In the genomic region with DNA sequence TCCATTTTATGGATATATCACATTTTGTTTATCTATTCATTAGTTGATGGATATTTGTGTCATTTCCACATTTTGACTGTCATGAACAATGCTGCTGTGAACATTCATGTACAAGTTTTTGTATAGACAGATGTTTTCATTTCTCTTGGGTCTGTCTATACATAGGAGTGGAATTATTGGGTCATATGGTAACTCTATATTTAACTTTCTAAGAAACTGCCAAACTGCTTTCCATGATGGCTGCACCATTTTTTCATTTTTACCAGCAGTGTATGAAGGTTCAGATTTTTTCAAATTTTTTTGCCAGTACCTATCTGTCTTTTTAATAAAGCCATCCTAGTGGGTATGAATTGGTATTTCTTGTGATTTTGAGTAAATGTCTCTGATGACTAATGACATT, we compare ENCODE assay signal across 13 cellular contexts.
"Had no signal": no experiment of that assay in that cellular context is flagged by ENCODE, and none has a peak within 500 bp of the region (broad histone marks: within the 10 kb centered on the region; RNA-seq: fewer than 3 reads in every experiment).

No MANE protein-coding gene starts in this region.

- H3K4me1 ChIP-seq: body of pancreas had no signal

- H3K4me1 Mint-ChIP-seq: neural crest cell had no signal

- H3K27ac Mint-ChIP-seq: activated CD4-positive, alpha-beta T cell treated with anti-CD3 and anti-CD28 coated beads, Interleukin-2, amount 10 ng/mL, durations not matched to agents 7 days and 5 days; activated naive CD8-positive, alpha-beta T cell treated with anti-CD3 and anti-CD28 coated beads, Interleukin-2, amount 10 ng/mL, durations not matched to agents 7 days and 5 days had no signal

- DNase-seq: activated CD4-positive, alpha-beta T cell treated with anti-CD3 and anti-CD28 coated beads, Interleukin-2, amount 10 ng/mL, durations not matched to agents 7 days and 5 days; activated gamma-delta T cell; activated naive CD8-positive, alpha-beta T cell treated with anti-CD3 and anti-CD28 coated beads, Interleukin-2, amount 10 ng/mL, durations not matched to agents 7 days and 5 days; body of pancreas; foreskin fibroblast; mesenchymal stem cell; mucosa of descending colon; naive B cell; retina; stomach; trophoblast cell had no signal

- H3K27ac ChIP-seq: body of pancreas, hepatocyte, stomach had no signal

- H3K36me3 Mint-ChIP-seq: naive B cell had no signal

- H3K27me3 ChIP-seq: body of pancreas, hepatocyte, stomach had no signal

- ATAC-seq: body of pancreas, mucosa of descending colon had no signal

- H3K4me3 ChIP-seq: body of pancreas, hepatocyte, mucosa of descending colon, stomach had no signal

- H3K9me3 ChIP-seq: body of pancreas, mucosa of descending colon, stomach had no signal

- H3K9me3 Mint-ChIP-seq: activated CD4-positive, alpha-beta T cell treated with anti-CD3 and anti-CD28 coated beads, Interleukin-2, amount 10 ng/mL, durations not matched to agents 7 days and 5 days; activated naive CD8-positive, alpha-beta T cell treated with anti-CD3 and anti-CD28 coated beads, Interleukin-2, amount 10 ng/mL, durations not matched to agents 7 days and 5 days; naive B cell; neural crest cell had no signal

- H3K4me3 Mint-ChIP-seq: activated CD4-positive, alpha-beta T cell treated with anti-CD3 and anti-CD28 coated beads, Interleukin-2, amount 10 ng/mL, durations not matched to agents 7 days and 5 days; activated naive CD8-positive, alpha-beta T cell treated with anti-CD3 and anti-CD28 coated beads, Interleukin-2, amount 10 ng/mL, durations not matched to agents 7 days and 5 days; naive B cell; neural crest cell had no signal

- H3K27me3 Mint-ChIP-seq: activated CD4-positive, alpha-beta T cell treated with anti-CD3 and anti-CD28 coated beads, Interleukin-2, amount 10 ng/mL, durations not matched to agents 7 days and 5 days; activated naive CD8-positive, alpha-beta T cell treated with anti-CD3 and anti-CD28 coated beads, Interleukin-2, amount 10 ng/mL, durations not matched to agents 7 days and 5 days; naive B cell had no signal
